8 cellular contexts compared by ENCODE assay signal in the genomic region with DNA sequence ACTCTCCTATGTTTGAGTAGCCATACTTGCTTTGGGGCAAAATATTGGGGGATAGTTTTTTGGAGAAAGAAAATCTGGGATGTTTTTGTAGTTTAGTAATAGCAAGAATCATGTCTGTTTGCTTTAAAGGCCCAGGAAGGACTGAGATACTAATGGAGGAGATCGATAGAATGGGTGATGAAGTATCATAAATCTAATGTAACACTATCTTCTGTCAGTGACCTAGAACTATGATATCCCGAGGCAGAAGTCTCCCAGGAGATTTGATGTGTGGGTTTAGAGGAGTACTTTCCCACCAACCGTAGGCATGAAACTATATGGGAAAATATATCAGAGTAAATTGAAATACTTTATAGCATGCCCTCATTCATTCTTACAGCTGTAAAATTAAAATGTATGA. TPM values are rescaled to one million over a fixed set of nuclear protein-coding genes. Genes with fewer than 3 reads are reported as not detected.
DNase-seq lines count a peak whose midpoint lies in the region; ATAC-seq and TF ChIP-seq lines count a peak whose summit lies in the region.

No MANE protein-coding gene starts in this region.

- no peaks in the 10 kb centered on the region for H3K27me3 Mint-ChIP-seq in CD4-positive, alpha-beta T cell

- ATAC-seq in CD4-positive, alpha-beta T cell (ENCODE audit: poor library complexity) = no peak
- ATAC-seq in HG03442 (IDR thresholded peaks at IDR 0.05; ENCODE audit: unreplicated experiment) = no peak

- intact Hi-C loops in CD4-positive, alpha-beta T cell (cut with DNase I, micrococcal nuclease) = loop anchor here in 1 of 2 experiments (5.0 kb wide), 2 partner anchors 34 to 109 kb away; no protein-coding TSS in a partner anchor

- peak overlapping the region; percentile 90 for H3K27ac ChIP-seq in CD4-positive, alpha-beta T cell (ENCODE audit: low read depth, low read length)
- H3K27ac ChIP-seq in duodenal mucosa (ENCODE audit: low read depth, low read length) = no peak overlapping the region
- peak overlapping the region; percentile 70 for H3K27ac ChIP-seq in neutrophil

- peak overlapping the region; percentile 51 for H3K4me3 ChIP-seq in NB4 (ENCODE audit: low read depth, low read length)
- peak overlapping the region; percentile 69 to 89 for H3K4me3 ChIP-seq in duodenal mucosa (ENCODE audit: low read depth in 1 of 2, low read length in 2 of 2)
- H3K4me3 ChIP-seq in neutrophil (ENCODE audit: low read depth in 1 of 2, low read length in 1 of 2) = peak overlapping the region; percentile 61 to 64

- H3K27me3 ChIP-seq in CD4-positive, alpha-beta T cell (ENCODE audit: control insufficient read depth, insufficient read depth, low read length) = no peaks in the 10 kb centered on the region
- H3K27me3 ChIP-seq in duodenal mucosa (ENCODE audit: control insufficient read depth in 1 of 2, insufficient read depth in 2 of 2, low read length in 2 of 2) (no peaks in the 10 kb centered on the region), neutrophil (no peaks in the 10 kb centered on the region)

- POLR2A ChIA-PET in CD4-positive, alpha-beta T cell (lab: Charles Lee) = interaction anchor here (0.7 to 6.7 kb wide), 14 partner anchors 10 to 381 kb away, joined by 3 to 221 read pairs (median 9); a partner anchor contains a TSS

- H3K4me1 ChIP-seq in duodenal mucosa (ENCODE audit: control insufficient read depth in 1 of 2, insufficient read depth in 2 of 2, low read length in 2 of 2) = peaks cover 23 to 28% of the 10 kb centered on the region in 2 donors
- H3K4me1 ChIP-seq in neutrophil (ENCODE audit: control insufficient read depth in 1 of 2, insufficient read depth in 1 of 2, low read depth in 1 of 2, low read length in 1 of 2) = peaks cover 30 to 39% of the 10 kb centered on the region in 2 experiments

- TF ChIP-seq CTCF in CD4-positive, alpha-beta T cell (IDR thresholded peaks at IDR 0.05) = no peak
- no peak for TF ChIP-seq CTCF in NB4 (IDR thresholded peaks at IDR 0.05; ENCODE audit: low read depth, low read length)
- no peak for TF ChIP-seq CTCF in neutrophil (IDR thresholded peaks at IDR 0.05)

- H3K4me1 Mint-ChIP-seq in CD4-positive, alpha-beta T cell (ENCODE audit: low read depth) = peaks cover 72% of the 10 kb centered on the region

- H3K36me3 ChIP-seq in duodenal mucosa (ENCODE audit: control insufficient read depth in 1 of 2, insufficient read depth in 2 of 2, low read length in 2 of 2) (no peaks in the 10 kb centered on the region), neutrophil (no peaks in the 10 kb centered on the region)

- CTCF ChIA-PET in CD4-positive, alpha-beta T cell (lab: Charles Lee) = interaction anchor here (1.0 to 1.9 kb wide), 2 partner anchors 21 to 401 kb away, joined by 3 to 5 read pairs; a partner anchor contains a TSS

- peak overlapping the region; percentile 98 for H3K4me3 Mint-ChIP-seq in CD4-positive, alpha-beta T cell

- H3K27ac Mint-ChIP-seq in CD4-positive, alpha-beta T cell = peak overlapping the region; percentile 99

- peak overlapping the region; percentile 65 to 76 for H3K9ac ChIP-seq in duodenal mucosa (ENCODE audit: low read depth in 1 of 2, low read length in 2 of 2)

- peaks cover 18% of the 10 kb centered on the region for H3K36me3 Mint-ChIP-seq in CD4-positive, alpha-beta T cell (ENCODE audit: low read depth)

- H3K9me3 Mint-ChIP-seq in CD4-positive, alpha-beta T cell = no peaks in the 10 kb centered on the region

- no peaks in the 10 kb centered on the region for H3K9me3 ChIP-seq in CD4-positive, alpha-beta T cell (ENCODE audit: control insufficient read depth, low read length)
- H3K9me3 ChIP-seq in duodenal mucosa (ENCODE audit: control insufficient read depth in 1 of 2, low read length in 2 of 2) = no peaks in the 10 kb centered on the region
- no peaks in the 10 kb centered on the region for H3K9me3 ChIP-seq in neutrophil

- no peak for TF ChIP-seq POLR2A in NB4 (IDR thresholded peaks at IDR 0.05; ENCODE audit: extremely low read depth, insufficient read length)

- no peak for DNase-seq in CD4-positive, alpha-beta T cell
- DNase-seq in NB4 (ENCODE audit: low read depth) (no peak), DMS 273 treated with DMSO at 0.1 percent for 48 hours (lab: John Stamatoyannopoulos, UW) (no peak), C1 segment of cervical spinal cord (lab: John Stamatoyannopoulos, UW) (no peak)
- no peak for DNase-seq in stimulated activated CD8-positive, alpha-beta memory T cell treated with anti-CD3 and anti-CD28 coated beads, Interleukin-4, amount 100 ng/mL, for 48 hours

RNA-seq across cellular contexts. Expression of a gene that starts 21.0 kb away (rescaled TPM):
- 100 to 1,000 TPM; 438 to 451 TPM for total RNA-seq in CD4-positive, alpha-beta T cell

RNA-seq across cellular contexts. Expression of a gene that starts 49.3 kb away (rescaled TPM):
- 10 to 100 TPM; 37.4 to 37.5 TPM for total RNA-seq in CD4-positive, alpha-beta T cell
